ENCODE assay signal across 12 cellular contexts in the genomic region with DNA sequence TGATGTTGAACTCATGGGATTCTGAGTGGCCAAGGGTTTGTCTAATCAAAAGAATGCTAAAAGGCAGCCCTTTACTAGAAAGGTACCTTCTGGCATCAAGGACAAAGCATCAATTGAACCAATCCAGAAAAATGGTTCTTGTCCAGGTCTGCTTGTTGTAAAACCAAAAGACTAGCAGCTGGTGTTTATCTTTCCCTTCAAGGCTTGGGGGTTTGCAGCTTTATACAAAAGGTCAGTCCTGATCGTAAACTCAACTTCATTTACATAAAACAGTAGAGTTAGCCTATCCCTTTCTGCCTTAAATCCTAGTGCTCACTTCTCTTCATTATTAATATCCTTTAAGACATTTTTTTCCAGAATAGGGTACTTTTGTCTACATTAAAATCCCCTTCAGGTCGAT.
"Had no signal": no experiment of that assay in that cellular context is flagged by ENCODE, and none has a peak within 500 bp of the region (broad histone marks: within the 10 kb centered on the region; RNA-seq: fewer than 3 reads in every experiment).

No MANE protein-coding gene starts in this region.

- H3K36me3 ChIP-seq: esophagus squamous epithelium, ovary, right atrium auricular region had no signal

- ATAC-seq: effector memory CD8-positive, alpha-beta T cell; foreskin keratinocyte; left cardiac atrium; naive thymus-derived CD8-positive, alpha-beta T cell had no signal

- DNase-seq: effector memory CD8-positive, alpha-beta T cell; esophagus squamous epithelium; foreskin keratinocyte; immature natural killer cell; left cardiac atrium; mammary epithelial cell; naive thymus-derived CD8-positive, alpha-beta T cell; ovary; small intestine; stimulated activated CD4-positive, alpha-beta T cell treated with anti-CD3 and anti-CD28 coated beads, Interleukin-2, amount 100 ng/mL, for 48 hours; stimulated activated naive CD4-positive, alpha-beta T cell treated with Interleukin-2 at 50 U/mL for 16 hours had no signal

- H3K4me1 ChIP-seq: esophagus squamous epithelium, right atrium auricular region had no signal

- H3K27me3 ChIP-seq: esophagus squamous epithelium, foreskin keratinocyte, ovary, right atrium auricular region had no signal

- H3K9me3 ChIP-seq: esophagus squamous epithelium, ovary, right atrium auricular region had no signal

- H3K27ac ChIP-seq: esophagus squamous epithelium, foreskin keratinocyte, ovary, right atrium auricular region had no signal

- H3K4me3 ChIP-seq: esophagus squamous epithelium, ovary, right atrium auricular region had no signal
